9 cellular contexts compared by ENCODE assay signal in genomic region chr22:44550666-44551491, GRCh38. TPM values are rescaled to one million over a fixed set of nuclear protein-coding genes. Genes with fewer than 3 reads are reported as not detected.
A peak's percentile ranks its signal among the peaks of the same experiment; 100 is the strongest.
DNase-seq lines count a peak whose midpoint lies in the region; ATAC-seq and TF ChIP-seq lines count a peak whose summit lies in the region.
"Had no signal": no experiment of that assay in that cellular context is flagged by ENCODE, and none has a peak within 500 bp of the region (broad histone marks: within the 10 kb centered on the region; RNA-seq: fewer than 3 reads in every experiment).

No MANE protein-coding gene starts in this region.

- no peaks in the 10 kb centered on the region for H3K36me3 Mint-ChIP-seq in CD14-positive monocyte
- H3K36me3 Mint-ChIP-seq in brain, result no peaks in the 10 kb centered on the region
- no peaks in the 10 kb centered on the region for H3K36me3 Mint-ChIP-seq in memory B cell

- H3K27me3 ChIP-seq in MM.1S (replicated peaks; ENCODE audit: insufficient read depth, low read length) (peaks cover 90% of the 10 kb centered on the region), uterus (no peaks in the 10 kb centered on the region), SJCRH30 (no peaks in the 10 kb centered on the region)

- H3K36me3 ChIP-seq in MM.1S (replicated peaks; ENCODE audit: insufficient read depth, low read length) (no peaks in the 10 kb centered on the region), uterus (no peaks in the 10 kb centered on the region), SJCRH30 (no peaks in the 10 kb centered on the region)

- H3K79me2 ChIP-seq in MM.1S (ENCODE audit: low read length), result no peaks in the 10 kb centered on the region

- peak; percentile 76 for DNase-seq in CD14-positive monocyte (ENCODE audit: low spot score)
- DNase-seq in MM.1S, result no peak
- DNase-seq in memory B cell (ENCODE audit: low spot score in 2 of 2), result no peak
- DNase-seq in uterus, result peak; percentile 81 to 82
- DNase-seq in NCI-H2171 treated with DMSO at 0.1 percent for 48 hours (lab: John Stamatoyannopoulos, UW), result no peak
- no peak for DNase-seq in NCI-H2227 treated with DMSO at 0.1 percent for 48 hours (lab: John Stamatoyannopoulos, UW)
- DNase-seq in SJCRH30, result no peak

- peak; percentile 50 for ATAC-seq in memory B cell (ENCODE audit: low read depth)
- ATAC-seq: foreskin keratinocyte had no signal

- H3K9me3 ChIP-seq in MM.1S (replicated peaks; ENCODE audit: insufficient read depth, low read length) (no peaks in the 10 kb centered on the region), uterus (no peaks in the 10 kb centered on the region), SJCRH30 (replicated peaks) (no peaks in the 10 kb centered on the region)

- no peak for TF ChIP-seq CTCF in CD14-positive monocyte (IDR thresholded peaks at IDR 0.05)
- TF ChIP-seq CTCF in MM.1S (IDR thresholded peaks at IDR 0.05; ENCODE audit: low read length), result no peak
- no peak for TF ChIP-seq CTCF in brain (conservative IDR thresholded peaks at IDR 0.05)
- no peak for TF ChIP-seq CTCF in uterus (IDR thresholded peaks at IDR 0.05)

- no peaks in the 10 kb centered on the region for H3K9me2 ChIP-seq in MM.1S (replicated peaks; ENCODE audit: insufficient read depth, low read length)

- peak overlapping the region; percentile 39; the same call in 1 of the 2 replicates for H3K4me2 ChIP-seq in MM.1S (ENCODE audit: low read depth, low read length)

- no peak overlapping the region for H3K4me3 ChIP-seq in MM.1S (ENCODE audit: low read length)
- peak overlapping the region; percentile 20 to 28 for H3K4me3 ChIP-seq in uterus
- H3K4me3 ChIP-seq in SJCRH30, result no peak overlapping the region

- H3K9ac ChIP-seq in MM.1S (ENCODE audit: low read length), result no peak overlapping the region

- H3K4me1 ChIP-seq in MM.1S (ENCODE audit: low read length) (no peaks in the 10 kb centered on the region), uterus (no peaks in the 10 kb centered on the region), SJCRH30 (no peaks in the 10 kb centered on the region)
- H3K4me1 ChIP-seq: foreskin keratinocyte had no signal

- peaks cover 13% of the 10 kb centered on the region for H3K4me1 Mint-ChIP-seq in CD14-positive monocyte
- H3K4me1 Mint-ChIP-seq in brain, result peaks cover 25% of the 10 kb centered on the region
- peaks cover 6% of the 10 kb centered on the region for H3K4me1 Mint-ChIP-seq in memory B cell

- H3K9me3 Mint-ChIP-seq in CD14-positive monocyte (peaks cover 0 to 8% (median 2%) of the 10 kb centered on the region in 7 donors), brain (peaks cover 0 to 6% (median 5%) of the 10 kb centered on the region in 5 experiments), memory B cell (no peaks in the 10 kb centered on the region)

- no peaks in the 10 kb centered on the region for H4K20me1 ChIP-seq in MM.1S (ENCODE audit: insufficient read depth, low read length)

- H3K4me3 Mint-ChIP-seq in CD14-positive monocyte (peak overlapping the region; percentile 37 to 74), brain (peak overlapping the region in 1 of 5 experiments; percentile 8), memory B cell (peak overlapping the region; percentile 66)

- H3K27ac Mint-ChIP-seq in CD14-positive monocyte, result peak overlapping the region; percentile 92 to 98 (median 96)
- peak overlapping the region in 4 of 5 experiments; percentile 57 to 98 (median 74) for H3K27ac Mint-ChIP-seq in brain
- H3K27ac Mint-ChIP-seq in memory B cell, result no peak overlapping the region

- H3K27me3 Mint-ChIP-seq in CD14-positive monocyte (ENCODE audit: low read depth in 3 of 3) (peaks cover 9 to 22% (median 11%) of the 10 kb centered on the region in 3 donors), brain (peaks cover 15% of the 10 kb centered on the region), memory B cell (peaks cover 11% of the 10 kb centered on the region)

- no peak for TF ChIP-seq POLR2A in uterus (IDR thresholded peaks at IDR 0.05)

- intact Hi-C loops in CD14-positive monocyte (cut with micrococcal nuclease) (no loop called here), uterus (cut with DNase I; ENCODE audit: low total_unique reads) (no loop called here)

- no peak overlapping the region for H2AFZ ChIP-seq in MM.1S (ENCODE audit: low read length)

- H3F3A ChIP-seq in MM.1S (ENCODE audit: insufficient read depth, low read length), result no peaks in the 10 kb centered on the region

- no peak overlapping the region for H3K27ac ChIP-seq in MM.1S (ENCODE audit: low read length)
- H3K27ac ChIP-seq in uterus, result peak overlapping the region; percentile 46 to 57
- H3K27ac ChIP-seq in SJCRH30, result no peak overlapping the region
- H3K27ac ChIP-seq: foreskin keratinocyte had no signal

RNA-seq across cellular contexts. Expression of gene RTL6, which starts 52.8 kb away (rescaled TPM):
- polyA plus RNA-seq in CD14-positive monocyte, result 1 to 10 TPM; 4.6 to 4.9 TPM
- 93.7 TPM for polyA plus RNA-seq in brain (ENCODE audit: insufficient read depth, low read depth, low replicate concordance)
- 10 to 100 TPM; 24.7 to 43.3 (median 36.6) TPM for total RNA-seq in uterus
- 17.0 and 17.3 TPM in 2 replicates for total RNA-seq in SJCRH30 (2014; rRNA removed; shearing (Covaris generic))

Comparison
In these comparisons a context has a peak if more than half of its experiments do, and no peak if none do; other contexts are left out.
1. DNase-seq: peak in CD14-positive monocyte (single experiment) and uterus (2 of 2); none in MM.1S (single experiment), memory B cell (0 of 2), NCI-H2171 treated with DMSO at 0.1 percent for 48 hours (single experiment), NCI-H2227 treated with DMSO at 0.1 percent for 48 hours (single experiment) and SJCRH30 (0 of 2).
2. H3K27ac ChIP-seq: peak in uterus (2 of 2); none in MM.1S (single experiment) and SJCRH30 (single experiment).
3. H3K4me3 ChIP-seq: peak in uterus (2 of 2); none in MM.1S (single experiment) and SJCRH30 (single experiment).